In the genomic region with DNA sequence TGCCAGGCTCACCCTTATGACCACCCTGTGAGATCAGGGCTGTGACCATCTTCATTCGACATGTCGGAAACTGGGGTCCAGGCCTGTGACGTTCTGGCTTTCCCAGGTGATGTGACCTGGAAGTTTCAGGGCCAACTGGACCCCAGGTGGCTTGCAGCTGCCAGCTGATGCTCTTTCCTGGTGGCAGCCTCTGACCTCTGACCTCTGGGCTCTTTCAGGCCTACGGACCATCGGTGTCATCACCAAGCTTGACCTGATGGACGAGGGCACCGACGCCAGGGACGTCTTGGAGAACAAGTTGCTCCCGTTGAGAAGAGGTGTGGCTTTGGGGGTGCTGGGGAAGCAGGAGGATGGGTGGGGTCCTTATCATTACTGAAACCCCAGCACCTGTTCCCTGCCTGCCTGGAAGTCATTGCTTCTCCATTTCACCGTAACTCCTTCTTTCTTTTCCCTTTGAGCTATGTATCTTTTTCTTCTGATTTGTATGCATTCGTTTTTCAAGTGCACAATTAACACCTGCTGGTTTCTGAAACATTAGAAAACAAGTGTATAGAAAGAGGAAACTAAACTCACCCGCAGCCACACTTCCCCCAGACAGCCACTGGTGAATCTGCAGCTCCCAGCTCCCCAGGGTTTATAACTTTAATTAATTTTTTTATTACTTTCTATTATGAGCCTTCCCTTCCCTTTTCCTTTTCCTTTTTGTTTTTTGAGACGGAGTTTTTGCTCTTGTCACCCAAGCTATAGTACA, we compare ENCODE assay signal across 2 cellular contexts.
A peak's percentile ranks its signal among the peaks of the same experiment; 100 is the strongest.
TF ChIP-seq lines count a peak whose summit lies in the region.

No MANE protein-coding gene starts in this region.

TF ChIP-seq in HepG2, 621 proteins besides CTCF, POLR2A, EP300 and RAD21:
- TF ChIP-seq ZNF841 (CRISPR knock-in tag; IDR thresholded peaks at IDR 0.05; ENCODE audit: borderline replicate concordance) (no peak), RBM22 (optimal IDR thresholded peaks at IDR 0.05; ENCODE audit: low read length) (peak; percentile 7), ZNF33A (CRISPR knock-in tag; IDR thresholded peaks at IDR 0.05; ENCODE audit: borderline replicate concordance) (no peak)
- TF ChIP-seq, protein P1, sequence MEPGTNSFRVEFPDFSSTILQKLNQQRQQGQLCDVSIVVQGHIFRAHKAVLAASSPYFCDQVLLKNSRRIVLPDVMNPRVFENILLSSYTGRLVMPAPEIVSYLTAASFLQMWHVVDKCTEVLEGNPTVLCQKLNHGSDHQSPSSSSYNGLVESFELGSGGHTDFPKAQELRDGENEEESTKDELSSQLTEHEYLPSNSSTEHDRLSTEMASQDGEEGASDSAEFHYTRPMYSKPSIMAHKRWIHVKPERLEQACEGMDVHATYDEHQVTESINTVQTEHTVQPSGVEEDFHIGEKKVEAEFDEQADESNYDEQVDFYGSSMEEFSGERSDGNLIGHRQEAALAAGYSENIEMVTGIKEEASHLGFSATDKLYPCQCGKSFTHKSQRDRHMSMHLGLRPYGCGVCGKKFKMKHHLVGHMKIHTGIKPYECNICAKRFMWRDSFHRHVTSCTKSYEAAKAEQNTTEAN (CRISPR knock-in tag; conservative IDR thresholded peaks at IDR 0.05), result no peak
- TF ChIP-seq, protein P2, sequence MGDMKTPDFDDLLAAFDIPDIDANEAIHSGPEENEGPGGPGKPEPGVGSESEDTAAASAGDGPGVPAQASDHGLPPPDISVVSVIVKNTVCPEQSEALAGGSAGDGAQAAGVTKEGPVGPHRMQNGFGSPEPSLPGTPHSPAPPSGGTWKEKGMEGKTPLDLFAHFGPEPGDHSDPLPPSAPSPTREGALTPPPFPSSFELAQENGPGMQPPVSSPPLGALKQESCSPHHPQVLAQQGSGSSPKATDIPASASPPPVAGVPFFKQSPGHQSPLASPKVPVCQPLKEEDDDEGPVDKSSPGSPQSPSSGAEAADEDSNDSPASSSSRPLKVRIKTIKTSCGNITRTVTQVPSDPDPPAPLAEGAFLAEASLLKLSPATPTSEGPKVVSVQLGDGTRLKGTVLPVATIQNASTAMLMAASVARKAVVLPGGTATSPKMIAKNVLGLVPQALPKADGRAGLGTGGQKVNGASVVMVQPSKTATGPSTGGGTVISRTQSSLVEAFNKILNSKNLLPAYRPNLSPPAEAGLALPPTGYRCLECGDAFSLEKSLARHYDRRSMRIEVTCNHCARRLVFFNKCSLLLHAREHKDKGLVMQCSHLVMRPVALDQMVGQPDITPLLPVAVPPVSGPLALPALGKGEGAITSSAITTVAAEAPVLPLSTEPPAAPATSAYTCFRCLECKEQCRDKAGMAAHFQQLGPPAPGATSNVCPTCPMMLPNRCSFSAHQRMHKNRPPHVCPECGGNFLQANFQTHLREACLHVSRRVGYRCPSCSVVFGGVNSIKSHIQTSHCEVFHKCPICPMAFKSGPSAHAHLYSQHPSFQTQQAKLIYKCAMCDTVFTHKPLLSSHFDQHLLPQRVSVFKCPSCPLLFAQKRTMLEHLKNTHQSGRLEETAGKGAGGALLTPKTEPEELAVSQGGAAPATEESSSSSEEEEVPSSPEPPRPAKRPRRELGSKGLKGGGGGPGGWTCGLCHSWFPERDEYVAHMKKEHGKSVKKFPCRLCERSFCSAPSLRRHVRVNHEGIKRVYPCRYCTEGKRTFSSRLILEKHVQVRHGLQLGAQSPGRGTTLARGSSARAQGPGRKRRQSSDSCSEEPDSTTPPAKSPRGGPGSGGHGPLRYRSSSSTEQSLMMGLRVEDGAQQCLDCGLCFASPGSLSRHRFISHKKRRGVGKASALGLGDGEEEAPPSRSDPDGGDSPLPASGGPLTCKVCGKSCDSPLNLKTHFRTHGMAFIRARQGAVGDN (CRISPR knock-in tag; IDR thresholded peaks at IDR 0.05), result no peak

TF ChIP-seq in GM23338, 12 proteins besides CTCF, POLR2A, EP300 and RAD21:
- no peak for TF ChIP-seq EZH2 (IDR thresholded peaks at IDR 0.05; ENCODE audit: low read depth, unreplicated experiment)
- no peak for TF ChIP-seq CREB1 (CRISPR knock-in tag; IDR thresholded peaks at IDR 0.05; ENCODE audit: low read depth)
- no peak for TF ChIP-seq EZH2phosphoT487 (IDR thresholded peaks at IDR 0.05; ENCODE audit: unreplicated experiment)
- TF ChIP-seq, protein P3, sequence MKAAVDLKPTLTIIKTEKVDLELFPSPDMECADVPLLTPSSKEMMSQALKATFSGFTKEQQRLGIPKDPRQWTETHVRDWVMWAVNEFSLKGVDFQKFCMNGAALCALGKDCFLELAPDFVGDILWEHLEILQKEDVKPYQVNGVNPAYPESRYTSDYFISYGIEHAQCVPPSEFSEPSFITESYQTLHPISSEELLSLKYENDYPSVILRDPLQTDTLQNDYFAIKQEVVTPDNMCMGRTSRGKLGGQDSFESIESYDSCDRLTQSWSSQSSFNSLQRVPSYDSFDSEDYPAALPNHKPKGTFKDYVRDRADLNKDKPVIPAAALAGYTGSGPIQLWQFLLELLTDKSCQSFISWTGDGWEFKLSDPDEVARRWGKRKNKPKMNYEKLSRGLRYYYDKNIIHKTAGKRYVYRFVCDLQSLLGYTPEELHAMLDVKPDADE (IDR thresholded peaks at IDR 0.05), result no peak
- TF ChIP-seq, protein P4, sequence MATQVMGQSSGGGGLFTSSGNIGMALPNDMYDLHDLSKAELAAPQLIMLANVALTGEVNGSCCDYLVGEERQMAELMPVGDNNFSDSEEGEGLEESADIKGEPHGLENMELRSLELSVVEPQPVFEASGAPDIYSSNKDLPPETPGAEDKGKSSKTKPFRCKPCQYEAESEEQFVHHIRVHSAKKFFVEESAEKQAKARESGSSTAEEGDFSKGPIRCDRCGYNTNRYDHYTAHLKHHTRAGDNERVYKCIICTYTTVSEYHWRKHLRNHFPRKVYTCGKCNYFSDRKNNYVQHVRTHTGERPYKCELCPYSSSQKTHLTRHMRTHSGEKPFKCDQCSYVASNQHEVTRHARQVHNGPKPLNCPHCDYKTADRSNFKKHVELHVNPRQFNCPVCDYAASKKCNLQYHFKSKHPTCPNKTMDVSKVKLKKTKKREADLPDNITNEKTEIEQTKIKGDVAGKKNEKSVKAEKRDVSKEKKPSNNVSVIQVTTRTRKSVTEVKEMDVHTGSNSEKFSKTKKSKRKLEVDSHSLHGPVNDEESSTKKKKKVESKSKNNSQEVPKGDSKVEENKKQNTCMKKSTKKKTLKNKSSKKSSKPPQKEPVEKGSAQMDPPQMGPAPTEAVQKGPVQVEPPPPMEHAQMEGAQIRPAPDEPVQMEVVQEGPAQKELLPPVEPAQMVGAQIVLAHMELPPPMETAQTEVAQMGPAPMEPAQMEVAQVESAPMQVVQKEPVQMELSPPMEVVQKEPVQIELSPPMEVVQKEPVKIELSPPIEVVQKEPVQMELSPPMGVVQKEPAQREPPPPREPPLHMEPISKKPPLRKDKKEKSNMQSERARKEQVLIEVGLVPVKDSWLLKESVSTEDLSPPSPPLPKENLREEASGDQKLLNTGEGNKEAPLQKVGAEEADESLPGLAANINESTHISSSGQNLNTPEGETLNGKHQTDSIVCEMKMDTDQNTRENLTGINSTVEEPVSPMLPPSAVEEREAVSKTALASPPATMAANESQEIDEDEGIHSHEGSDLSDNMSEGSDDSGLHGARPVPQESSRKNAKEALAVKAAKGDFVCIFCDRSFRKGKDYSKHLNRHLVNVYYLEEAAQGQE (IDR thresholded peaks at IDR 0.05; ENCODE audit: unreplicated experiment), result no peak
- no peak for TF ChIP-seq POLR2AphosphoS5 (IDR thresholded peaks at IDR 0.05; ENCODE audit: low read depth)
- no peak for TF ChIP-seq JUNB (IDR thresholded peaks at IDR 0.05; ENCODE audit: unreplicated experiment)
- TF ChIP-seq NANOG (IDR thresholded peaks at IDR 0.05; ENCODE audit: borderline replicate concordance), result no peak
- TF ChIP-seq STAT1 (IDR thresholded peaks at IDR 0.05; ENCODE audit: unreplicated experiment), result no peak
- TF ChIP-seq, protein P5, sequence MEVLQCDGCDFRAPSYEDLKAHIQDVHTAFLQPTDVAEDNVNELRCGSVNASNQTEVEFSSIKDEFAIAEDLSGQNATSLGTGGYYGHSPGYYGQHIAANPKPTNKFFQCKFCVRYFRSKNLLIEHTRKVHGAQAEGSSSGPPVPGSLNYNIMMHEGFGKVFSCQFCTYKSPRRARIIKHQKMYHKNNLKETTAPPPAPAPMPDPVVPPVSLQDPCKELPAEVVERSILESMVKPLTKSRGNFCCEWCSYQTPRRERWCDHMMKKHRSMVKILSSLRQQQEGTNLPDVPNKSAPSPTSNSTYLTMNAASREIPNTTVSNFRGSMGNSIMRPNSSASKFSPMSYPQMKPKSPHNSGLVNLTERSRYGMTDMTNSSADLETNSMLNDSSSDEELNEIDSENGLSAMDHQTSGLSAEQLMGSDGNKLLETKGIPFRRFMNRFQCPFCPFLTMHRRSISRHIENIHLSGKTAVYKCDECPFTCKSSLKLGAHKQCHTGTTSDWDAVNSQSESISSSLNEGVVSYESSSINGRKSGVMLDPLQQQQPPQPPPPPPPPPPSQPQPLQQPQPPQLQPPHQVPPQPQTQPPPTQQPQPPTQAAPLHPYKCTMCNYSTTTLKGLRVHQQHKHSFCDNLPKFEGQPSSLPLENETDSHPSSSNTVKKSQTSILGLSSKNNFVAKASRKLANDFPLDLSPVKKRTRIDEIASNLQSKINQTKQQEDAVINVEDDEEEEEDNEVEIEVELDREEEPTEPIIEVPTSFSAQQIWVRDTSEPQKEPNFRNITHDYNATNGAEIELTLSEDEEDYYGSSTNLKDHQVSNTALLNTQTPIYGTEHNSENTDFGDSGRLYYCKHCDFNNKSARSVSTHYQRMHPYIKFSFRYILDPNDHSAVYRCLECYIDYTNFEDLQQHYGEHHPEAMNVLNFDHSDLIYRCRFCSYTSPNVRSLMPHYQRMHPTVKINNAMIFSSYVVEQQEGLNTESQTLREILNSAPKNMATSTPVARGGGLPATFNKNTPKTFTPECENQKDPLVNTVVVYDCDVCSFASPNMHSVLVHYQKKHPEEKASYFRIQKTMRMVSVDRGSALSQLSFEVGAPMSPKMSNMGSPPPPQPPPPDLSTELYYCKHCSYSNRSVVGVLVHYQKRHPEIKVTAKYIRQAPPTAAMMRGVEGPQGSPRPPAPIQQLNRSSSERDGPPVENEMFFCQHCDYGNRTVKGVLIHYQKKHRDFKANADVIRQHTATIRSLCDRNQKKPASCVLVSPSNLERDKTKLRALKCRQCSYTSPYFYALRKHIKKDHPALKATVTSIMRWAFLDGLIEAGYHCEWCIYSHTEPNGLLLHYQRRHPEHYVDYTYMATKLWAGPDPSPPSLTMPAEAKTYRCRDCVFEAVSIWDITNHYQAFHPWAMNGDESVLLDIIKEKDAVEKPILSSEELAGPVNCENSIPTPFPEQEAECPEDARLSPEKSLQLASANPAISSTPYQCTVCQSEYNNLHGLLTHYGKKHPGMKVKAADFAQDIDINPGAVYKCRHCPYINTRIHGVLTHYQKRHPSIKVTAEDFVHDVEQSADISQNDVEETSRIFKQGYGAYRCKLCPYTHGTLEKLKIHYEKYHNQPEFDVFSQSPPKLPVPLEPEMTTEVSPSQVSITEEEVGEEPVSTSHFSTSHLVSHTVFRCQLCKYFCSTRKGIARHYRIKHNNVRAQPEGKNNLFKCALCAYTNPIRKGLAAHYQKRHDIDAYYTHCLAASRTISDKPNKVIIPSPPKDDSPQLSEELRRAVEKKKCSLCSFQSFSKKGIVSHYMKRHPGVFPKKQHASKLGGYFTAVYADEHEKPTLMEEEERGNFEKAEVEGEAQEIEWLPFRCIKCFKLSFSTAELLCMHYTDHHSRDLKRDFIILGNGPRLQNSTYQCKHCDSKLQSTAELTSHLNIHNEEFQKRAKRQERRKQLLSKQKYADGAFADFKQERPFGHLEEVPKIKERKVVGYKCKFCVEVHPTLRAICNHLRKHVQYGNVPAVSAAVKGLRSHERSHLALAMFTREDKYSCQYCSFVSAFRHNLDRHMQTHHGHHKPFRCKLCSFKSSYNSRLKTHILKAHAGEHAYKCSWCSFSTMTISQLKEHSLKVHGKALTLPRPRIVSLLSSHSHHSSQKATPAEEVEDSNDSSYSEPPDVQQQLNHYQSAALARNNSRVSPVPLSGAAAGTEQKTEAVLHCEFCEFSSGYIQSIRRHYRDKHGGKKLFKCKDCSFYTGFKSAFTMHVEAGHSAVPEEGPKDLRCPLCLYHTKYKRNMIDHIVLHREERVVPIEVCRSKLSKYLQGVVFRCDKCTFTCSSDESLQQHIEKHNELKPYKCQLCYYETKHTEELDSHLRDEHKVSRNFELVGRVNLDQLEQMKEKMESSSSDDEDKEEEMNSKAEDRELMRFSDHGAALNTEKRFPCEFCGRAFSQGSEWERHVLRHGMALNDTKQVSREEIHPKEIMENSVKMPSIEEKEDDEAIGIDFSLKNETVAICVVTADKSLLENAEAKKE (CRISPR knock-in tag; IDR thresholded peaks at IDR 0.05), result no peak
- TF ChIP-seq ZNF114 (CRISPR knock-in tag; IDR thresholded peaks at IDR 0.05), result no peak
- no peak for TF ChIP-seq ZNF331 (CRISPR knock-in tag; IDR thresholded peaks at IDR 0.05; ENCODE audit: low read depth)
